In the genomic region with DNA sequence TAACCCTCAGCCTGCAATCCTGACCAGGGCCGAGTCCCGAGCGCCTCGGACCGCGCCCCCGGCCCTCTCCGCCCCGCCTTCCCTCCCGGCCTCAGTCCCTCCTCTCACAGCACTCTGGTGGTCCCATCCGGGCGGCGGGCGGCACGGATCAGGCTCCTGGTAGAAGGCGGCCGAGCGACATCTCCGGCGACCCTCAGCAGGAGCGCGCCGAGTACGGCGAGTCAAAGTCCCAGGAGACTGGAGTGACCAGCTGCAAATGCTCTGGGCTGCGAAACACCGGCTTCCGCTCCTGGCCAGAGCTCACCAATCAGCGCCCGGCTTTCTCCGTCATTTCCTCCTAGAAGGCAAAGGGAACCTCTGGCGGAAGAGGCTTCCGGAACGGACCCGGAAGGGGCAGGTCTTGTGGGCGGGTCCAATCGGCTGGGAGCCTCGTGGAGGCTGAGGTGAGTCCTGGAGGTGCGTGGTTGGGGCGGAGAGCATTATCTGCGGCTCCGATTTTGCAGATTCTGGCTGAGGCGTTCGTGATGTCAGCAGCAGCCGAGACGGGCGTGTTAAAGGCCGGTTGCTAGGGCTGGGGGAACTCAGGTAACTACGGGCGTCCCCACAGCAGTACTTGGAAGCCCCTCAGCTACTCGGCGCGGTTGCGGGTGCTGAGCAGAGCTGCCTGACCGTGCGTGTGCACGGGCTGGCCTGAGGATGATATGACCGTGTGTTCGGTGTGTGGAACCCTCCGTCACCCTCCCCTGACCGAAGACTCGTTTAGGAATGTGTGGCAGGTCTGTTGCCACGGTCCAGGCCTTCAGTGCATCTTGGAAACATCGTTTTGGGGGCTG, we compare ENCODE assay signal across 8 cellular contexts. TPM values are rescaled to one million over a fixed set of nuclear protein-coding genes. Genes with fewer than 3 reads are reported as not detected.
A peak's percentile ranks its signal among the peaks of the same experiment; 100 is the strongest.
DNase-seq lines count a peak whose midpoint lies in the region; ATAC-seq lines count a peak whose summit lies in the region.

A gene with protein sequence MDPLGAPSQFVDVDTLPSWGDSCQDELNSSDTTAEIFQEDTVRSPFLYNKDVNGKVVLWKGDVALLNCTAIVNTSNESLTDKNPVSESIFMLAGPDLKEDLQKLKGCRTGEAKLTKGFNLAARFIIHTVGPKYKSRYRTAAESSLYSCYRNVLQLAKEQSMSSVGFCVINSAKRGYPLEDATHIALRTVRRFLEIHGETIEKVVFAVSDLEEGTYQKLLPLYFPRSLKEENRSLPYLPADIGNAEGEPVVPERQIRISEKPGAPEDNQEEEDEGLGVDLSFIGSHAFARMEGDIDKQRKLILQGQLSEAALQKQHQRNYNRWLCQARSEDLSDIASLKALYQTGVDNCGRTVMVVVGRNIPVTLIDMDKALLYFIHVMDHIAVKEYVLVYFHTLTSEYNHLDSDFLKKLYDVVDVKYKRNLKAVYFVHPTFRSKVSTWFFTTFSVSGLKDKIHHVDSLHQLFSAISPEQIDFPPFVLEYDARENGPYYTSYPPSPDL (minus strand): TSS at position 282 of the 833 bp plus-strand sequence. CDS start 9,264 bp downstream, outside the sequence.
A gene (plus strand): TSS at position 400 of the 833 bp plus-strand sequence. CDS start 3,581 bp downstream, outside the sequence.

- H3K27ac Mint-ChIP-seq in activated CD4-positive, alpha-beta T cell treated with anti-CD3 and anti-CD28 coated beads, Interleukin-2, amount 10 ng/mL, durations not matched to agents 7 days and 5 days = peak within 1 kb of the TSS; percentile 95

- no peaks in the 10 kb centered on the region for H3K9me3 Mint-ChIP-seq in activated CD4-positive, alpha-beta T cell treated with anti-CD3 and anti-CD28 coated beads, Interleukin-2, amount 10 ng/mL, durations not matched to agents 7 days and 5 days

- peaks cover 21% of the 10 kb centered on the region for H3K36me3 Mint-ChIP-seq in activated CD4-positive, alpha-beta T cell treated with anti-CD3 and anti-CD28 coated beads, Interleukin-2, amount 10 ng/mL, durations not matched to agents 7 days and 5 days (ENCODE audit: low read depth)

- H4K20me1 ChIP-seq in BLaER1 = peaks cover 60% of the 10 kb centered on the region

- H3K4me3 Mint-ChIP-seq in activated CD4-positive, alpha-beta T cell treated with anti-CD3 and anti-CD28 coated beads, Interleukin-2, amount 10 ng/mL, durations not matched to agents 7 days and 5 days = peak within 1 kb of the TSS; percentile 93

- H3K36me3 ChIP-seq in BLaER1 = peaks cover 20% of the 10 kb centered on the region

- peaks cover 49% of the 10 kb centered on the region for H3K4me1 ChIP-seq in BLaER1

- peak within 1 kb of the TSS; percentile 64 for H3K27ac ChIP-seq in BLaER1

- H3K4me1 Mint-ChIP-seq in activated CD4-positive, alpha-beta T cell treated with anti-CD3 and anti-CD28 coated beads, Interleukin-2, amount 10 ng/mL, durations not matched to agents 7 days and 5 days = peaks cover 53% of the 10 kb centered on the region

- peak within 1 kb of the TSS; percentile 91 for H3K4me2 ChIP-seq in BLaER1

- CTCF ChIA-PET in activated CD4-positive, alpha-beta T cell treated with anti-CD3 and anti-CD28 coated beads, Interleukin-2, amount 10 ng/mL, durations not matched to agents 7 days and 5 days (lab: Charles Lee) = interaction anchor here (0.6 to 1.7 kb wide), 5 partner anchors 8 to 39 kb away, joined by 3 to 4 read pairs (median 3); no protein-coding TSS in a partner anchor

- peak within 1 kb of the TSS; percentile 86 for H3K4me3 ChIP-seq in BLaER1

- ATAC-seq in GM19328 (IDR thresholded peaks at IDR 0.05; ENCODE audit: unreplicated experiment) = peak; percentile 93
- ATAC-seq in HG03520 (IDR thresholded peaks at IDR 0.05; ENCODE audit: unreplicated experiment) = peak; percentile 94
- ATAC-seq in left colon = peak; percentile 95

- H3K9ac ChIP-seq in BLaER1 = peak within 1 kb of the TSS; percentile 84

- H3K27me3 ChIP-seq in BLaER1 = no peaks in the 10 kb centered on the region

- no peaks in the 10 kb centered on the region for H3K27me3 Mint-ChIP-seq in activated CD4-positive, alpha-beta T cell treated with anti-CD3 and anti-CD28 coated beads, Interleukin-2, amount 10 ng/mL, durations not matched to agents 7 days and 5 days

- POLR2A ChIA-PET in activated CD4-positive, alpha-beta T cell treated with anti-CD3 and anti-CD28 coated beads, Interleukin-2, amount 10 ng/mL, durations not matched to agents 7 days and 5 days (lab: Charles Lee) = no interaction called here

- intact Hi-C loops in left colon (cut with DNase I, micrococcal nuclease) = no loop called here

- H3K9me3 ChIP-seq in BLaER1 = no peaks in the 10 kb centered on the region

- DNase-seq in NCI-H69 (lab: John Stamatoyannopoulos, UW) = peak; percentile 96
- peak; percentile 99 for DNase-seq in activated CD4-positive, alpha-beta T cell treated with anti-CD3 and anti-CD28 coated beads, Interleukin-2, amount 10 ng/mL, durations not matched to agents 7 days and 5 days
- DNase-seq in cortex of kidney (lab: John Stamatoyannopoulos, UW) = peak; percentile 34
- peak; percentile 98 for DNase-seq in left colon
- peak; percentile 96 for DNase-seq in stimulated activated CD4-positive, alpha-beta T cell treated with anti-CD3 and anti-CD28 coated beads, Interleukin-1b, Interleukin-23, amount 100 ng/mL, for 48 hours

RNA-seq across cellular contexts. Expression of the first gene that starts in this region (rescaled TPM):
- total RNA-seq in activated CD4-positive, alpha-beta T cell treated with anti-CD3 and anti-CD28 coated beads, Interleukin-2, amount 10 ng/mL, durations not matched to agents 7 days and 5 days = 10 to 100 TPM; 22.7 to 27.5 TPM
- 10 to 100 TPM; 31.0 to 33.3 TPM for total RNA-seq in left colon

RNA-seq across cellular contexts. Expression of the second gene that starts in this region (rescaled TPM):
- total RNA-seq in activated CD4-positive, alpha-beta T cell treated with anti-CD3 and anti-CD28 coated beads, Interleukin-2, amount 10 ng/mL, durations not matched to agents 7 days and 5 days = 10 to 100 TPM; 23.7 to 28.0 TPM
- total RNA-seq in left colon = 10 to 100 TPM; 11.8 to 14.5 TPM

Comparison
In these comparisons a context has a peak if more than half of its experiments do, and no peak if none do; other contexts are left out.
1. Peak in every context shown above with its lines: DNase-seq, ATAC-seq, H3K4me3 ChIP-seq and H3K27ac ChIP-seq.
2. DNase-seq: peak in every context shown above with its lines; median percentile 99 in activated CD4-positive, alpha-beta T cell treated with anti-CD3 and anti-CD28 coated beads, Interleukin-2, amount 10 ng/mL, durations not matched to agents 7 days and 5 days; 98 in left colon; 96 in NCI-H69; 96 in stimulated activated CD4-positive, alpha-beta T cell treated with anti-CD3 and anti-CD28 coated beads, Interleukin-1b, Interleukin-23, amount 100 ng/mL, for 48 hours; 34 in cortex of kidney.